Comparison of ENCODE assay signal across 1 cellular context in genomic region chr22:50443202-50443601, GRCh38.
TF ChIP-seq lines count a peak whose summit lies in the region.

No MANE protein-coding gene starts in this region.

TF ChIP-seq in K562, 482 proteins besides CTCF, POLR2A, EP300 and RAD21:
- peak; percentile 6; the same call in 1 of the 2 replicates for TF ChIP-seq POLR2G (IDR thresholded peaks at IDR 0.05; ENCODE audit: low read depth, low read length)
- no peak for TF ChIP-seq E2F3 (CRISPR knock-in tag; IDR thresholded peaks at IDR 0.05)
